32 cellular contexts compared by ENCODE assay signal in the genomic region with DNA sequence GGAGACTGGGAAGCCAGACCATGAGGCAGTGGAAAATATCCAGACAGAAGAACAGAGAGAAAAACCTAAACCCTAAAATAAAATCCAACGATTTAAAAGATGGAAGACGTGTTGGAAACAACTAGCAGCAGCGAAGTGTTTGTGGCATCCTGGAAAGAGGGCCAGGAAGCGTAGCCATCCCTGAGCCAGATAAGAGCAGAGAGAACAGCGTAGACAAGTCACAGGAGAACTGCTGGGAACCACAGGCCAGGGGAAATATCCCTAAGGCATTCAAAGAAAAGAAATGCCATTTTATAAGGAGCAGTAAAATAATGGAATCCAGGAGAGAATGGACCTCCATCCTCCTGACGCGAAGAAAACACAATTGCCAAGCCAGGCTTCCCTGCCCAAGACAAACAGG. TPM values are rescaled to one million over a fixed set of nuclear protein-coding genes. Genes with fewer than 3 reads are reported as not detected.
A peak's percentile ranks its signal among the peaks of the same experiment; 100 is the strongest.
DNase-seq lines count a peak whose midpoint lies in the region; ATAC-seq, FAIRE-seq and TF ChIP-seq lines count a peak whose summit lies in the region.
"Had no signal": no experiment of that assay in that cellular context is flagged by ENCODE, and none has a peak within 500 bp of the region (broad histone marks: within the 10 kb centered on the region; RNA-seq: fewer than 3 reads in every experiment).

No MANE protein-coding gene starts in this region.

- H3K27me3 ChIP-seq in astrocyte (ENCODE audit: insufficient read depth, low read length), result peaks cover 76% of the 10 kb centered on the region
- H3K27me3 ChIP-seq: BE2C, breast epithelium had no signal

- ATAC-seq in activated CD8-positive, alpha-beta T cell treated with anti-CD3 and anti-CD28 coated beads, Interleukin-2, amount 10 ng/mL, durations not matched to agents 7 days and 5 days, result no peak
- no peak for ATAC-seq in activated CD8-positive, alpha-beta T cell treated with anti-CD3 and anti-CD28 coated beads for 36 hours
- ATAC-seq in left ventricle myocardium superior (peak; percentile 64), GM21576 (IDR thresholded peaks at IDR 0.05; ENCODE audit: unreplicated experiment) (no peak)
- ATAC-seq: activated CD4-positive, CD25-positive, alpha-beta regulatory T cell treated with anti-CD3 and anti-CD28 coated beads, Interleukin-2, amount 50 U/mL, for 24 hours; Panc1; psoas muscle had no signal

- peaks cover 50% of the 10 kb centered on the region for H3K27me3 Mint-ChIP-seq in activated CD8-positive, alpha-beta T cell treated with anti-CD3 and anti-CD28 coated beads, Interleukin-2, amount 10 ng/mL, durations not matched to agents 7 days and 5 days (ENCODE audit: low read depth)
- H3K27me3 Mint-ChIP-seq in activated CD8-positive, alpha-beta T cell treated with anti-CD3 and anti-CD28 coated beads for 36 hours, result peaks cover 54% of the 10 kb centered on the region
- peaks cover 76% of the 10 kb centered on the region for H3K27me3 Mint-ChIP-seq in astrocyte (ENCODE audit: low read depth, unreplicated experiment)

- H3K4me1 ChIP-seq in astrocyte (ENCODE audit: insufficient read depth, low read length), result peaks cover 2% of the 10 kb centered on the region
- H3K4me1 ChIP-seq: breast epithelium, psoas muscle, thyroid gland had no signal

- CTCF ChIA-PET in activated CD8-positive, alpha-beta T cell treated with anti-CD3 and anti-CD28 coated beads, Interleukin-2, amount 10 ng/mL, durations not matched to agents 7 days and 5 days (lab: Charles Lee), result interaction anchor here (1.0 to 1.3 kb wide), 3 partner anchors 38 to 199 kb away, joined by 4 to 5 read pairs (median 5); no protein-coding TSS in a partner anchor
- CTCF ChIA-PET in activated CD8-positive, alpha-beta T cell treated with anti-CD3 and anti-CD28 coated beads for 36 hours (lab: Charles Lee), result interaction anchor here (0.8 to 1.7 kb wide), 2 partner anchors 44 to 45 kb away, joined by 3 to 4 read pairs; no protein-coding TSS in a partner anchor

- DNase-seq in activated CD8-positive, alpha-beta T cell treated with anti-CD3 and anti-CD28 coated beads, Interleukin-2, amount 10 ng/mL, durations not matched to agents 7 days and 5 days, result no peak
- no peak for DNase-seq in activated CD8-positive, alpha-beta T cell treated with anti-CD3 and anti-CD28 coated beads for 36 hours
- DNase-seq in astrocyte (ENCODE audit: low read depth) (no peak), left ventricle myocardium superior (no peak), retina (peak; percentile 19), COLO829 (ENCODE audit: low spot score) (no peak), cerebellar cortex (ENCODE audit: low spot score) (no peak)
- DNase-seq: amniotic stem cell; BE2C; COR-L47; DMS79; effector CD4-positive, alpha-beta T cell; GDM1; H9; heart right ventricle; NCI-H1105 treated with DMSO at 0.1 percent for 48 hours; NCI-H2081; NCI-H226; nucleus accumbens; SIG-M5; thyroid gland had no signal

- FAIRE-seq in astrocyte (lab: Jason Lieb, UNC), result no peak
- FAIRE-seq: colon had no signal

- H3K36me3 Mint-ChIP-seq in activated CD8-positive, alpha-beta T cell treated with anti-CD3 and anti-CD28 coated beads, Interleukin-2, amount 10 ng/mL, durations not matched to agents 7 days and 5 days (ENCODE audit: low read depth), result peaks cover 3% of the 10 kb centered on the region
- no peaks in the 10 kb centered on the region for H3K36me3 Mint-ChIP-seq in activated CD8-positive, alpha-beta T cell treated with anti-CD3 and anti-CD28 coated beads for 36 hours (ENCODE audit: low read depth)
- no peaks in the 10 kb centered on the region for H3K36me3 Mint-ChIP-seq in astrocyte (ENCODE audit: low read depth, unreplicated experiment)
- H3K36me3 Mint-ChIP-seq: memory B cell had no signal

- H3K27ac Mint-ChIP-seq in activated CD8-positive, alpha-beta T cell treated with anti-CD3 and anti-CD28 coated beads, Interleukin-2, amount 10 ng/mL, durations not matched to agents 7 days and 5 days, result peak overlapping the region; percentile 5
- no peak overlapping the region for H3K27ac Mint-ChIP-seq in activated CD8-positive, alpha-beta T cell treated with anti-CD3 and anti-CD28 coated beads for 36 hours
- no peak overlapping the region for H3K27ac Mint-ChIP-seq in astrocyte (ENCODE audit: unreplicated experiment)
- H3K27ac Mint-ChIP-seq: activated CD4-positive, alpha-beta memory T cell treated with anti-CD3 and anti-CD28 coated beads, Interleukin-2, amount 10 ng/mL, durations not matched to agents 7 days and 5 days; memory B cell; stimulated activated naive CD8-positive, alpha-beta T cell treated with anti-CD3 and anti-CD28 coated beads, Interleukin-15, Interleukin-2, amounts not matched to agents 100 ng/mL and 50 ng/mL, for 24 hours had no signal

- POLR2A ChIA-PET in activated CD8-positive, alpha-beta T cell treated with anti-CD3 and anti-CD28 coated beads, Interleukin-2, amount 10 ng/mL, durations not matched to agents 7 days and 5 days (lab: Charles Lee), result no interaction called here
- POLR2A ChIA-PET in activated CD8-positive, alpha-beta T cell treated with anti-CD3 and anti-CD28 coated beads for 36 hours (lab: Charles Lee), result interaction anchor here (1.3 kb wide), 1 partner anchor 42 kb away, joined by 3 read pairs; no protein-coding TSS in a partner anchor

- no peaks in the 10 kb centered on the region for H3K9me3 Mint-ChIP-seq in activated CD8-positive, alpha-beta T cell treated with anti-CD3 and anti-CD28 coated beads, Interleukin-2, amount 10 ng/mL, durations not matched to agents 7 days and 5 days (ENCODE audit: insufficient read depth)
- no peaks in the 10 kb centered on the region for H3K9me3 Mint-ChIP-seq in activated CD8-positive, alpha-beta T cell treated with anti-CD3 and anti-CD28 coated beads for 36 hours
- H3K9me3 Mint-ChIP-seq in astrocyte (ENCODE audit: unreplicated experiment), result peaks cover 7% of the 10 kb centered on the region
- H3K9me3 Mint-ChIP-seq: stimulated activated naive CD8-positive, alpha-beta T cell treated with anti-CD3 and anti-CD28 coated beads, Interleukin-15, Interleukin-2, amounts not matched to agents 100 ng/mL and 50 ng/mL, for 24 hours had no signal

- H3K9ac ChIP-seq in astrocyte (ENCODE audit: low read length), result no peak overlapping the region

- H4K20me1 ChIP-seq in astrocyte (ENCODE audit: insufficient read depth, low read length), result no peaks in the 10 kb centered on the region

- no peak overlapping the region for H2AFZ ChIP-seq in astrocyte (ENCODE audit: low read depth, low read length)

- no peak overlapping the region for H3K4me3 ChIP-seq in astrocyte (ENCODE audit: insufficient read depth, low read depth, low read length)
- H3K4me3 ChIP-seq: heart right ventricle, psoas muscle, thyroid gland had no signal

- H3K4me3 Mint-ChIP-seq in activated CD8-positive, alpha-beta T cell treated with anti-CD3 and anti-CD28 coated beads, Interleukin-2, amount 10 ng/mL, durations not matched to agents 7 days and 5 days, result peak overlapping the region; percentile 7
- no peak overlapping the region for H3K4me3 Mint-ChIP-seq in activated CD8-positive, alpha-beta T cell treated with anti-CD3 and anti-CD28 coated beads for 36 hours
- H3K4me3 Mint-ChIP-seq in astrocyte (ENCODE audit: unreplicated experiment), result no peak overlapping the region
- H3K4me3 Mint-ChIP-seq: activated CD4-positive, alpha-beta memory T cell treated with anti-CD3 and anti-CD28 coated beads, Interleukin-2, amount 10 ng/mL, durations not matched to agents 7 days and 5 days; H9; memory B cell; stimulated activated naive CD8-positive, alpha-beta T cell treated with anti-CD3 and anti-CD28 coated beads, Interleukin-15, Interleukin-2, amounts not matched to agents 100 ng/mL and 50 ng/mL, for 24 hours had no signal

- no peaks in the 10 kb centered on the region for H3K36me3 ChIP-seq in astrocyte (ENCODE audit: insufficient read depth, low read length)
- H3K36me3 ChIP-seq: BE2C, breast epithelium, heart right ventricle, thyroid gland had no signal

- peaks cover 46% of the 10 kb centered on the region for H3K4me1 Mint-ChIP-seq in activated CD8-positive, alpha-beta T cell treated with anti-CD3 and anti-CD28 coated beads, Interleukin-2, amount 10 ng/mL, durations not matched to agents 7 days and 5 days (ENCODE audit: low read depth)
- H3K4me1 Mint-ChIP-seq in activated CD8-positive, alpha-beta T cell treated with anti-CD3 and anti-CD28 coated beads for 36 hours (ENCODE audit: low read depth), result peaks cover 28% of the 10 kb centered on the region
- H3K4me1 Mint-ChIP-seq in astrocyte (ENCODE audit: low read depth, unreplicated experiment), result peaks cover 3% of the 10 kb centered on the region
- H3K4me1 Mint-ChIP-seq: H9, memory B cell had no signal

- H3K9me3 ChIP-seq in astrocyte (ENCODE audit: insufficient read depth, low read depth, low read length), result no peaks in the 10 kb centered on the region
- H3K9me3 ChIP-seq: BE2C, psoas muscle, thyroid gland had no signal

- intact Hi-C loops in activated CD8-positive, alpha-beta T cell treated with anti-CD3 and anti-CD28 coated beads for 36 hours (cut with micrococcal nuclease), result loop anchor here (5.0 kb wide), 1 partner anchor 37 kb away; no protein-coding TSS in a partner anchor
- intact Hi-C loops in left ventricle myocardium superior (cut with micrococcal nuclease), result no loop called here

- TF ChIP-seq CTCF in activated CD8-positive, alpha-beta T cell treated with anti-CD3 and anti-CD28 coated beads for 36 hours (IDR thresholded peaks at IDR 0.05), result no peak
- no peak for TF ChIP-seq CTCF in astrocyte (IDR thresholded peaks at IDR 0.05; ENCODE audit: insufficient read depth, low read depth, low read length)

- H3K27ac ChIP-seq in astrocyte (ENCODE audit: low read depth, low read length), result no peak overlapping the region
- H3K27ac ChIP-seq: psoas muscle, thyroid gland had no signal

- peak overlapping the region; percentile 33 for H3K4me2 ChIP-seq in astrocyte (ENCODE audit: low read length)

- no peaks in the 10 kb centered on the region for H3K79me2 ChIP-seq in astrocyte (ENCODE audit: insufficient read depth, low read length)

RNA-seq across cellular contexts. Expression of a gene that starts 39.6 kb away (rescaled TPM):
- 1 to 10 TPM; 1.3 to 3.2 TPM for total RNA-seq in activated CD8-positive, alpha-beta T cell treated with anti-CD3 and anti-CD28 coated beads, Interleukin-2, amount 10 ng/mL, durations not matched to agents 7 days and 5 days
- total RNA-seq in activated CD8-positive, alpha-beta T cell treated with anti-CD3 and anti-CD28 coated beads for 36 hours, result 1 to 10 TPM; 1.5 to 2.3 TPM
- total RNA-seq in astrocyte, result 0.41 and 0.48 TPM in 2 replicates
- 3.4 TPM for total RNA-seq in left ventricle myocardium superior
- total RNA-seq: epithelial cell of proximal tubule, IMR-90 had no signal
